16 cellular contexts compared by ENCODE assay signal in the genomic region with DNA sequence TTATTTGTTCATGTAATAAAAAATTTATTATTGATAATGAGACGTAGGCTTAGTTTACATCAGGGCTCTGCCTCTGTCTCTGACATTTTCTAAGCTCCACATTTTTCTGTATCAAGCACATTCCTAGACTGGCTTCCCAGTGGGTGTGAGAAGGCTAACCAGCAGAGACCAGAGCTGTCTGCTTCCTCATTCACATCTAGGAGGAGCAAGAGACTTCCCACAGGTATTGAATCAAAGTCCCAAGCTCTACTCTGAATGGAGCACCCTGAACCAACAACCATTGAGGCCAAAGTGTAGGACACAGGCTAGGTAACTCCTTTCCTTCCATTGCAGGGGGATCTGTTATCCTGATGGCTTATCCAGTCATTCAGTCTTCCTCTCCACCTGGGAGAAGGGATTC.
DNase-seq lines count a peak whose midpoint lies in the region; ATAC-seq, FAIRE-seq and TF ChIP-seq lines count a peak whose summit lies in the region.
"Had no signal": no experiment of that assay in that cellular context is flagged by ENCODE, and none has a peak within 500 bp of the region (broad histone marks: within the 10 kb centered on the region; RNA-seq: fewer than 3 reads in every experiment).

No MANE protein-coding gene starts in this region.

- H2AFZ ChIP-seq in H1 (ENCODE audit: low read length) (no peak overlapping the region), neuronal stem cell (ENCODE audit: low read length) (no peak overlapping the region)

- no peak overlapping the region for H3K4me2 ChIP-seq in H1 (ENCODE audit: insufficient read depth in 1 of 2, low read depth in 2 of 2, low read length in 2 of 2)
- no peak overlapping the region for H3K4me2 ChIP-seq in neuronal stem cell (ENCODE audit: insufficient read depth, low read length, poor library complexity, severe bottlenecking)

- H3K18ac ChIP-seq in H1 (ENCODE audit: extremely low read depth, low read length) (no peak overlapping the region), neuronal stem cell (ENCODE audit: low read length) (no peak overlapping the region)

- H3K27me3 ChIP-seq in CD8-positive, alpha-beta T cell (ENCODE audit: insufficient read depth, low read length): no peaks in the 10 kb centered on the region
- H3K27me3 ChIP-seq in H1 (replicated peaks in 1 of 4; ENCODE audit: control insufficient read depth in 3 of 4, extremely low read depth in 1 of 4, insufficient read depth in 3 of 4, low read length in 3 of 4) (no peaks in the 10 kb centered on the region), neuronal stem cell (ENCODE audit: control insufficient read depth in 3 of 3, insufficient read depth in 3 of 3, low read depth in 1 of 3, low read length in 3 of 3) (no peaks in the 10 kb centered on the region)

- H3K27ac ChIP-seq in CD8-positive, alpha-beta T cell (ENCODE audit: low read depth, low read length): no peak overlapping the region
- H3K27ac ChIP-seq in HEK293 (ENCODE audit: extremely low read depth, low read depth, low read length) (no peak overlapping the region), H1 (ENCODE audit: low read depth, low read length) (no peak overlapping the region), neuronal stem cell (replicated peaks; ENCODE audit: low read length) (no peak overlapping the region)

- peaks cover 17% of the 10 kb centered on the region for H3K36me3 Mint-ChIP-seq in CD8-positive, alpha-beta T cell
- peaks cover 0 to 16% (median 8%) of the 10 kb centered on the region in 3 donors for H3K36me3 Mint-ChIP-seq in naive thymus-derived CD8-positive, alpha-beta T cell

- WGBS in H1 (ENCODE audit: extremely low coverage in 1 of 2, insufficient coverage in 1 of 2, insufficient read length in 1 of 2, insufficient replicate concordance in 2 of 2, low coverage in 1 of 2, low lambda C conversion rate in 2 of 2, missing lambda C conversion rate in 1 of 2), 2 experiments: 75% methylated on average over 1 of the region's 1 CpG; no CpG with 5 or more reads in 1 of the 2 experiments
- no CpG with 5 or more reads among the region's 1 CpG for whole genome bisulfite sequencing in neuronal stem cell (ENCODE audit: extremely low coverage in 2 of 2, insufficient read length in 2 of 2, insufficient replicate concordance in 1 of 2), 2 donors

- peaks cover 70% of the 10 kb centered on the region for H3K4me1 Mint-ChIP-seq in CD8-positive, alpha-beta T cell (ENCODE audit: low read depth)
- H3K4me1 Mint-ChIP-seq in naive thymus-derived CD8-positive, alpha-beta T cell: peaks cover 34 to 66% (median 60%) of the 10 kb centered on the region in 4 donors

- H4K8ac ChIP-seq in H1 (ENCODE audit: extremely low read depth, insufficient read depth, low read length) (no peak overlapping the region), neuronal stem cell (ENCODE audit: low read depth, low read length) (no peak overlapping the region)

- H3K23ac ChIP-seq in H1 (ENCODE audit: insufficient read length) (no peak overlapping the region), neuronal stem cell (ENCODE audit: low read depth, low read length, poor library complexity) (no peak overlapping the region)

- no peaks in the 10 kb centered on the region for H3K9me3 ChIP-seq in CD8-positive, alpha-beta T cell (ENCODE audit: low read length)
- H3K9me3 ChIP-seq in HEK293 (ENCODE audit: control insufficient read depth, insufficient read depth, low read depth, low read length): no peaks in the 10 kb centered on the region
- no peaks in the 10 kb centered on the region for H3K9me3 ChIP-seq in H1 (ENCODE audit: insufficient read depth in 2 of 2, low read depth in 1 of 2, low read length in 1 of 2)
- H3K9me3 ChIP-seq in neuronal stem cell (replicated peaks in 1 of 2; ENCODE audit: control insufficient read depth in 2 of 2, insufficient read depth in 1 of 2, low read depth in 1 of 2, low read length in 2 of 2): no peaks in the 10 kb centered on the region

- H3K36me3 ChIP-seq in CD8-positive, alpha-beta T cell (ENCODE audit: insufficient read depth, low read length): no peaks in the 10 kb centered on the region
- no peaks in the 10 kb centered on the region for H3K36me3 ChIP-seq in HEK293 (ENCODE audit: control insufficient read depth in 2 of 2, insufficient read depth in 1 of 2, low read length in 2 of 2)
- no peaks in the 10 kb centered on the region for H3K36me3 ChIP-seq in H1 (ENCODE audit: control insufficient read depth in 2 of 4, insufficient read depth in 4 of 4, low read length in 3 of 4)
- no peaks in the 10 kb centered on the region for H3K36me3 ChIP-seq in neuronal stem cell (replicated peaks in 1 of 2; ENCODE audit: control insufficient read depth in 2 of 2, insufficient read depth in 2 of 2, low read length in 2 of 2)

- intact Hi-C loops in CD8-positive, alpha-beta T cell (cut with DNase I, micrococcal nuclease): no loop called here

- H3K79me1 ChIP-seq in H1 (ENCODE audit: low read depth, low read length) (no peaks in the 10 kb centered on the region; the same call in 1 of the 2 replicates), neuronal stem cell (ENCODE audit: low read depth, low read length) (no peaks in the 10 kb centered on the region)

- H2AK5ac ChIP-seq in H1 (ENCODE audit: low read depth, low read length) (no peak overlapping the region), neuronal stem cell (ENCODE audit: low read depth, low read length) (no peak overlapping the region)

- TF ChIP-seq RAD21 in H1 (IDR thresholded peaks at IDR 0.05 in 1 of 2, conservative IDR thresholded peaks at IDR 0.05 in 1 of 2; ENCODE audit: low read depth in 2 of 2, low read length in 2 of 2): no peak

- ATAC-seq in CD8-positive, alpha-beta T cell: no peak
- ATAC-seq in naive thymus-derived CD8-positive, alpha-beta T cell: no peak

- no peaks in the 10 kb centered on the region for H3K27me3 Mint-ChIP-seq in CD8-positive, alpha-beta T cell (ENCODE audit: low read depth)
- no peaks in the 10 kb centered on the region for H3K27me3 Mint-ChIP-seq in naive thymus-derived CD8-positive, alpha-beta T cell

- no peak overlapping the region for H3K14ac ChIP-seq in H1 (ENCODE audit: insufficient read length)
- no peak overlapping the region for H3K14ac ChIP-seq in neuronal stem cell (ENCODE audit: low read length)

- H3K4me3 Mint-ChIP-seq in CD8-positive, alpha-beta T cell: no peak overlapping the region
- H3K4me3 Mint-ChIP-seq in naive thymus-derived CD8-positive, alpha-beta T cell: no peak overlapping the region

- no peak overlapping the region for H3K4me3 ChIP-seq in CD8-positive, alpha-beta T cell (ENCODE audit: low read depth, low read length)
- no peak overlapping the region for H3K4me3 ChIP-seq in HEK293 (ENCODE audit: low read depth, low read length)
- no peak overlapping the region for H3K4me3 ChIP-seq in H1 (ENCODE audit: extremely low read depth in 1 of 4, insufficient read depth in 2 of 4, low read depth in 3 of 4, low read length in 4 of 4)
- no peak overlapping the region for H3K4me3 ChIP-seq in neuronal stem cell (ENCODE audit: low read length in 2 of 2)

- H3K4me1 ChIP-seq in CD8-positive, alpha-beta T cell (ENCODE audit: insufficient read depth, low read length): peaks cover 38% of the 10 kb centered on the region
- H3K4me1 ChIP-seq in HEK293 (ENCODE audit: control insufficient read depth, insufficient read depth, low read length) (peaks cover 20% of the 10 kb centered on the region), H1 (replicated peaks in 1 of 4; ENCODE audit: control insufficient read depth in 3 of 4, insufficient read depth in 4 of 4, low read length in 3 of 4) (peaks cover 0 to 6% (median 2%) of the 10 kb centered on the region in 4 experiments; a peak in 3 of 7 replicates), neuronal stem cell (ENCODE audit: control insufficient read depth in 2 of 2, insufficient read depth in 1 of 2, low read depth in 1 of 2, low read length in 2 of 2) (peaks cover 0 to 3% of the 10 kb centered on the region in 2 donors)

- no peak for DNase-seq in CD8-positive, alpha-beta T cell
- no peak for DNase-seq in H1 (ENCODE audit: low read depth in 1 of 2, low spot score in 2 of 2)
- no peak for DNase-seq in naive thymus-derived CD8-positive, alpha-beta T cell
- DNase-seq in KBM-7: no peak
- no peak for DNase-seq in neuronal stem cell (ENCODE audit: low spot score)
- DNase-seq in activated CD8-positive, alpha-beta memory T cell treated with anti-CD3 and anti-CD28 coated beads for 24 hours: no peak
- DNase-seq: AML-193, DMS79, NCI-H1436 treated with DMSO at 0.1 percent for 48 hours, NCI-H2081 treated with DMSO at 0.1 percent for 48 hours, NCI-H524, SHP77 treated with DMSO at 0.1 percent for 48 hours had no signal

- H2BK120ac ChIP-seq in H1 (replicated peaks; ENCODE audit: low read depth, low read length): no peak overlapping the region
- no peak overlapping the region for H2BK120ac ChIP-seq in neuronal stem cell (ENCODE audit: low read depth, low read length)

- no peak overlapping the region for H4K91ac ChIP-seq in H1 (replicated peaks; ENCODE audit: insufficient read length, low read length)
- H4K91ac ChIP-seq in neuronal stem cell (ENCODE audit: low read depth, low read length, poor library complexity): no peak overlapping the region

- no peak overlapping the region for H2BK20ac ChIP-seq in H1 (ENCODE audit: low read length)

- H3K23me2 ChIP-seq in H1 (ENCODE audit: low read depth, low read length): no peaks in the 10 kb centered on the region

- peaks cover 0 to 82% of the 10 kb centered on the region in 2 experiments; a peak in 2 of 4 replicates for H3K79me2 ChIP-seq in H1 (ENCODE audit: control insufficient read depth in 1 of 2, insufficient read depth in 2 of 2, low read length in 2 of 2)

- H3K9ac ChIP-seq in H1 (replicated peaks in 1 of 4; ENCODE audit: extremely low read depth in 1 of 4, low read depth in 3 of 4, low read length in 3 of 4): no peak overlapping the region
- H3K9ac ChIP-seq in neuronal stem cell (ENCODE audit: low read depth, low read length, poor library complexity): no peak overlapping the region

- no peak overlapping the region for H3K56ac ChIP-seq in H1 (replicated peaks; ENCODE audit: insufficient read length, low read depth, low read length)

- POLR2A ChIA-PET in CD8-positive, alpha-beta T cell (lab: Charles Lee): interaction anchor here (1.1 to 1.4 kb wide), 2 partner anchors 39 to 71 kb away, joined by 3 read pairs; no protein-coding TSS in a partner anchor
- POLR2A ChIA-PET in HEK293 (lab: Yijun Ruan, JAX): interaction anchor here (1.1 kb wide), 1 partner anchor 17 kb away, joined by 5 read pairs; no protein-coding TSS in a partner anchor
- POLR2A ChIA-PET in H1 (lab: Charles Lee; ENCODE audit: partially characterized antibody): interaction anchor here (1.0 to 1.1 kb wide), 2 partner anchors 8 to 70 kb away, joined by 3 to 4 read pairs; no protein-coding TSS in a partner anchor
- POLR2A ChIA-PET in naive thymus-derived CD8-positive, alpha-beta T cell (lab: Charles Lee): interaction anchor here (0.6 to 1.5 kb wide), 3 partner anchors 25 to 72 kb away, joined by 3 to 4 read pairs (median 3); partner anchors contain the start of gene PARP8

- no peak overlapping the region for H2BK12ac ChIP-seq in H1 (ENCODE audit: low read depth, low read length)
- H2BK12ac ChIP-seq in neuronal stem cell (ENCODE audit: low read length): no peak overlapping the region

- CTCF ChIA-PET in CD8-positive, alpha-beta T cell (lab: Charles Lee): interaction anchor here (0.6 to 1.3 kb wide), 3 partner anchors 13 to 65 kb away, joined by 3 to 4 read pairs (median 3); no protein-coding TSS in a partner anchor
- CTCF ChIA-PET in HEK293 (lab: Yijun Ruan, JAX) (interaction anchor here (0.7 to 1.5 kb wide), 3 partner anchors 13 to 20 kb away, joined by 3 to 10 read pairs (median 3); no protein-coding TSS in a partner anchor), H1 (lab: Charles Lee; ENCODE audit: partially characterized antibody) (interaction anchor here (1.1 to 1.3 kb wide), 4 partner anchors 9 to 28 kb away, joined by 3 to 6 read pairs (median 6); no protein-coding TSS in a partner anchor)

- H3K9me3 Mint-ChIP-seq in CD8-positive, alpha-beta T cell: peaks cover 6% of the 10 kb centered on the region
- H3K9me3 Mint-ChIP-seq in naive thymus-derived CD8-positive, alpha-beta T cell: peaks cover 0 to 3% (median 0%) of the 10 kb centered on the region in 9 donors

- H3K4ac ChIP-seq in H1 (replicated peaks; ENCODE audit: insufficient read length, low read depth, low read length) (no peak overlapping the region), neuronal stem cell (ENCODE audit: low read length) (no peak overlapping the region)

- H4K20me1 ChIP-seq in H1 (replicated peaks in 1 of 2; ENCODE audit: control insufficient read depth in 1 of 2, insufficient read depth in 2 of 2, low read length in 2 of 2): no peaks in the 10 kb centered on the region

- in situ Hi-C loops in KBM-7 (cut with MboI; ENCODE audit: low pct_unique_long_range_greater_than_20kb, low sequenced_read_pairs): no loop called here

- no peak overlapping the region for H4K5ac ChIP-seq in H1 (ENCODE audit: insufficient read length, low read depth, low read length)

- peak overlapping the region; percentile 53 for H3K27ac Mint-ChIP-seq in CD8-positive, alpha-beta T cell
- peak overlapping the region in 6 of 10 donors; percentile 29 to 67 (median 50) for H3K27ac Mint-ChIP-seq in naive thymus-derived CD8-positive, alpha-beta T cell

- TF ChIP-seq POLR2A in H1 (IDR thresholded peaks at IDR 0.05; ENCODE audit: control extremely low read depth in 1 of 2, low read depth in 2 of 2, low read length in 2 of 2): no peak

- FAIRE-seq in H1 (lab: Jason Lieb, UNC): peak; percentile 65
- FAIRE-seq: G401.6, GM12891, RCC 7860 had no signal

- H2BK5ac ChIP-seq in H1 (ENCODE audit: low read depth, low read length): no peak overlapping the region
- H2BK5ac ChIP-seq in neuronal stem cell (ENCODE audit: low read length): no peak overlapping the region

- H2BK15ac ChIP-seq in H1 (ENCODE audit: low read length) (no peak overlapping the region), neuronal stem cell (ENCODE audit: low read length) (no peak overlapping the region)

- TF ChIP-seq CTCF in CD8-positive, alpha-beta T cell (IDR thresholded peaks at IDR 0.05): no peak
- no peak for TF ChIP-seq CTCF in HEK293 (tag by site-specific recombination; IDR thresholded peaks at IDR 0.05)
- no peak for TF ChIP-seq CTCF in H1 (IDR thresholded peaks at IDR 0.05; ENCODE audit: control extremely low read depth in 1 of 3, insufficient read depth in 1 of 3, low read depth in 1 of 3, low read length in 3 of 3)

- TF ChIP-seq EP300 in H1 (IDR thresholded peaks at IDR 0.05; ENCODE audit: borderline replicate concordance in 1 of 2, low read depth in 2 of 2, low read length in 2 of 2): no peak
